14 cellular contexts compared by ENCODE assay signal in the genomic region with DNA sequence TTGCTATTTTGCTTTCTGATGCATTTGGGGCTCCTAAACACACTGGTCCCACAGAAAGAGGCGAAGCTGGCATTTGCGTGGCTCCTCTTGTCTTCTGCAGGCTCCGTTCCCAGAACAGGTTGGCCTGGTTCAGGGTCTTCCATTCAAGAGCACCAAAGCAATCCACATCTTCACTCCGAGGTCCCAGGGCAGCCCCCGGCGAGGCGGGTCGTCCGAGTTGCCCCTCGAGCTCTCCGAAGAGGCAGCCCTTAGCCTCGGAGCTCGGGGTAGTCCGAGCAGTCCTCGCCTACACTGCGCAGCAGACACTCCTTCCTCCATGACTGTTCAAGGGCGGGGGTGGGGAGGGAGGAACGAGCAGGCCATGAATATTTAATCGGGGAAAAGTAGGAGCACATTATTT.
"Had no signal": no experiment of that assay in that cellular context is flagged by ENCODE, and none has a peak within 500 bp of the region (broad histone marks: within the 10 kb centered on the region; RNA-seq: fewer than 3 reads in every experiment).

No MANE protein-coding gene starts in this region.

- H3K27me3 Mint-ChIP-seq: activated CD4-positive, alpha-beta T cell treated with anti-CD3 and anti-CD28 coated beads, Interleukin-2, amount 10 ng/mL, durations not matched to agents 24 days and 14 days had no signal

- H3K27ac Mint-ChIP-seq: activated B cell treated with CpG ODN at 0.5 μM for 24 hours; activated CD4-positive, alpha-beta T cell treated with anti-CD3 and anti-CD28 coated beads, Interleukin-2, amount 10 ng/mL, durations not matched to agents 24 days and 14 days; dendritic cell treated with granulocyte-macrophage colony-stimulating factor and Interleukin-4, amounts not matched to agents 40 ng/mL and 50 ng/mL, for 4 days; endodermal cell; stimulated activated effector memory CD8-positive, alpha-beta T cell treated with anti-CD3 and anti-CD28 coated beads, Interleukin-12 subunit alpha, Interleukin-12 subunit beta, amount 100 ng/mL, for 72 hours had no signal

- DNase-seq: activated B cell treated with CpG ODN at 0.5 μM for 24 hours; activated CD4-positive, alpha-beta T cell treated with anti-CD3 and anti-CD28 coated beads, Interleukin-2, amount 10 ng/mL, durations not matched to agents 24 days and 14 days; activated naive CD4-positive, alpha-beta T cell treated with Interleukin-2 at 50 U/mL for 16 hours; body of pancreas; endodermal cell; erythroblast; mesendoderm; pancreas; small intestine; upper lobe of right lung had no signal

- H3K36me3 ChIP-seq: pancreas, upper lobe of right lung had no signal

- H3K4me3 ChIP-seq: body of pancreas, pancreas, upper lobe of right lung had no signal

- H3K27ac ChIP-seq: body of pancreas, pancreas, upper lobe of right lung had no signal

- H3K9me2 ChIP-seq: SK-N-SH had no signal

- H3K9me3 ChIP-seq: body of pancreas, pancreas, upper lobe of right lung had no signal

- H3K9ac ChIP-seq: SK-N-SH had no signal

- H3K4me1 ChIP-seq: body of pancreas, pancreas, upper lobe of right lung had no signal

- H3K9me3 Mint-ChIP-seq: activated CD4-positive, alpha-beta T cell treated with anti-CD3 and anti-CD28 coated beads, Interleukin-2, amount 10 ng/mL, durations not matched to agents 24 days and 14 days had no signal

- H3K4me2 ChIP-seq: SK-N-SH had no signal

- H3K36me3 Mint-ChIP-seq: stimulated activated effector memory CD8-positive, alpha-beta T cell treated with anti-CD3 and anti-CD28 coated beads, Interleukin-12 subunit alpha, Interleukin-12 subunit beta, amount 100 ng/mL, for 72 hours had no signal

- H3K4me3 Mint-ChIP-seq: activated B cell treated with CpG ODN at 0.5 μM for 24 hours; activated CD4-positive, alpha-beta T cell treated with anti-CD3 and anti-CD28 coated beads, Interleukin-2, amount 10 ng/mL, durations not matched to agents 24 days and 14 days; dendritic cell treated with granulocyte-macrophage colony-stimulating factor and Interleukin-4, amounts not matched to agents 40 ng/mL and 50 ng/mL, for 4 days; endodermal cell; stimulated activated effector memory CD8-positive, alpha-beta T cell treated with anti-CD3 and anti-CD28 coated beads, Interleukin-12 subunit alpha, Interleukin-12 subunit beta, amount 100 ng/mL, for 72 hours had no signal

- H3K27me3 ChIP-seq: body of pancreas, upper lobe of right lung had no signal

- H3K4me1 Mint-ChIP-seq: activated B cell treated with CpG ODN at 0.5 μM for 24 hours; activated CD4-positive, alpha-beta T cell treated with anti-CD3 and anti-CD28 coated beads, Interleukin-2, amount 10 ng/mL, durations not matched to agents 24 days and 14 days; endodermal cell; stimulated activated effector memory CD8-positive, alpha-beta T cell treated with anti-CD3 and anti-CD28 coated beads, Interleukin-12 subunit alpha, Interleukin-12 subunit beta, amount 100 ng/mL, for 72 hours had no signal

- ATAC-seq: body of pancreas; left lobe of liver; pancreas; stimulated activated effector memory CD8-positive, alpha-beta T cell treated with anti-CD3 and anti-CD28 coated beads, Interleukin-12 subunit alpha, Interleukin-12 subunit beta, amount 100 ng/mL, for 72 hours; upper lobe of right lung had no signal
